In the genomic region with DNA sequence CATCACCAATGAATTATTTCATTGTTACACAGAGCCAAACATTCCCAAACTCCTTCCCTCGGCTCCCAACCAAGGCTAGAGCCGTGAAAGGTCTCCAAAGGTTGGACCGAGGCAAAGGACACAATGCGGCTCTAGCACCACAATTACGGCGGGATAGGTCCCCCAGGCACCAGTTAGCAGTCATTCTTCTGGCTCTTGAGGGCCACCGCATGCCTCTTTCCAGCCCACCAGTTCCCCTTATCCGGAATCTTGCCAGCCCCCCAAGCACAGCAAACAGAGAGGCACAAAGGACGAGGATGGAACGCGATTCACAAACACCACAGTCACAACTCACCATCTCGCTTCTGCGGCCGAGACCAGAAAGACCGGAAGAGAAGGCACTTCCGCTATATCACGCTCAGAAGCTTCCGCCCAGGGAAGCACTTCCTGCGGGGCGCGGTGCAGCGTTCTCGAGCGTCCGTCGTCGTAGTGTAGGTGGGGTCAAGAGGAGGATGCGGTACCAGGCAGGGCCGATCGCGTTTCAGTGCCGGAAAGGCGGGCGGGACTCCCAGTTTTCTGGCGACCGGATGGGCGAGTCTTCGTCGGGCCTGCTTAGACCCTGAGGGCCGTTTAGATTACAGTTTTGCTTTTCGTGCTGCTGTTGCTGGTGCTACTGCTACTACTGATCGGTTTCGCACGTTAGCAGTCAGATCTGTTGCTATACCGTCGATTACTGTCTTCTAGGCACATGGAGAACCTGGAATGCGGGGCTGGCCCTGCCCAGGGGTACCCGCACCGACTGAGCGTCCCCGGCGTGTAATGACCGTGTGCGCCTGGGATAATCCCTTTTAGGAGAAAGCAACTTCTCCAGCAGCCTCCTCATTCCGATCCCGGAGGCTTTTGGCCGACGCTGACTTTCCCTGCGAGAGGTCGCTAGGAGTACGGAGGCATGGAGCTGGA, we compare ENCODE assay signal across 1 cellular context.
A peak's percentile ranks its signal among the peaks of the same experiment; 100 is the strongest.
TF ChIP-seq lines count a peak whose summit lies in the region.

A gene (minus strand): TSS at position 374 of the 939 bp plus-strand sequence. CDS start 37 bp downstream, at position 337.

TF ChIP-seq in HEK293, 187 proteins besides CTCF, POLR2A, EP300 and RAD21 (continued from another document and continues in another):
- TF ChIP-seq, protein P1, sequence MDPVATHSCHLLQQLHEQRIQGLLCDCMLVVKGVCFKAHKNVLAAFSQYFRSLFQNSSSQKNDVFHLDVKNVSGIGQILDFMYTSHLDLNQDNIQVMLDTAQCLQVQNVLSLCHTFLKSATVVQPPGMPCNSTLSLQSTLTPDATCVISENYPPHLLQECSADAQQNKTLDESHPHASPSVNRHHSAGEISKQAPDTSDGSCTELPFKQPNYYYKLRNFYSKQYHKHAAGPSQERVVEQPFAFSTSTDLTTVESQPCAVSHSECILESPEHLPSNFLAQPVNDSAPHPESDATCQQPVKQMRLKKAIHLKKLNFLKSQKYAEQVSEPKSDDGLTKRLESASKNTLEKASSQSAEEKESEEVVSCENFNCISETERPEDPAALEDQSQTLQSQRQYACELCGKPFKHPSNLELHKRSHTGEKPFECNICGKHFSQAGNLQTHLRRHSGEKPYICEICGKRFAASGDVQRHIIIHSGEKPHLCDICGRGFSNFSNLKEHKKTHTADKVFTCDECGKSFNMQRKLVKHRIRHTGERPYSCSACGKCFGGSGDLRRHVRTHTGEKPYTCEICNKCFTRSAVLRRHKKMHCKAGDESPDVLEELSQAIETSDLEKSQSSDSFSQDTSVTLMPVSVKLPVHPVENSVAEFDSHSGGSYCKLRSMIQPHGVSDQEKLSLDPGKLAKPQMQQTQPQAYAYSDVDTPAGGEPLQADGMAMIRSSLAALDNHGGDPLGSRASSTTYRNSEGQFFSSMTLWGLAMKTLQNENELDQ (tag by site-specific recombination; IDR thresholded peaks at IDR 0.05; ENCODE audit: low read depth): 0 out of 2 replicates have a peak, but pooled peaks have one; percentile 5
- TF ChIP-seq BCL11B (tag by site-specific recombination; IDR thresholded peaks at IDR 0.05; ENCODE audit: low read depth) (peak; percentile 74), KLF1 (tag by site-specific recombination; IDR thresholded peaks at IDR 0.05) (peak; percentile 95), ZNF324 (tag by site-specific recombination; IDR thresholded peaks at IDR 0.05) (peak; percentile 96), ZFP41 (tag by site-specific recombination; IDR thresholded peaks at IDR 0.05; ENCODE audit: borderline replicate concordance) (peak; percentile 96), SCRT1 (tag by site-specific recombination; IDR thresholded peaks at IDR 0.05; ENCODE audit: borderline replicate concordance) (0 out of 2 replicates have a peak, but pooled peaks have one; percentile 23), ZBTB1 (tag by site-specific recombination; IDR thresholded peaks at IDR 0.05) (peak; percentile 100), BCL11A (tag by site-specific recombination; IDR thresholded peaks at IDR 0.05; ENCODE audit: low read depth) (peak; percentile 73; the same call in 1 of the 2 replicates), ZBTB7A (tag by site-specific recombination; IDR thresholded peaks at IDR 0.05; ENCODE audit: low read depth) (peak; percentile 50), ZNF600 (tag by site-specific recombination; IDR thresholded peaks at IDR 0.05) (peak; percentile 82), ZNF24 (tag by site-specific recombination; IDR thresholded peaks at IDR 0.05) (peak; percentile 96), ZNF221 (tag by site-specific recombination; IDR thresholded peaks at IDR 0.05; ENCODE audit: borderline replicate concordance) (peak; percentile 67; the same call in 1 of the 2 replicates), ZNF37A (tag by site-specific recombination; IDR thresholded peaks at IDR 0.05) (0 out of 2 replicates have a peak, but pooled peaks have one; percentile 2), ZNF214 (tag by site-specific recombination; IDR thresholded peaks at IDR 0.05; ENCODE audit: borderline replicate concordance) (no peak), KLF10 (tag by site-specific recombination; IDR thresholded peaks at IDR 0.05) (peak; percentile 83; the same call in 1 of the 2 replicates), YY1 (tag by site-specific recombination; IDR thresholded peaks at IDR 0.05) (peak; percentile 71; the same call in 1 of the 2 replicates), ZNF664 (tag by site-specific recombination; IDR thresholded peaks at IDR 0.05) (peak; percentile 74), GLI4 (tag by site-specific recombination; IDR thresholded peaks at IDR 0.05) (peak; percentile 99), ZNF510 (tag by site-specific recombination; IDR thresholded peaks at IDR 0.05; ENCODE audit: insufficient replicate concordance) (peak; percentile 33), ZNF121 (tag by site-specific recombination; IDR thresholded peaks at IDR 0.05) (peak; percentile 94), ZNF223 (tag by site-specific recombination; IDR thresholded peaks at IDR 0.05) (no peak), MYNN (tag by site-specific recombination; IDR thresholded peaks at IDR 0.05; ENCODE audit: borderline replicate concordance) (peak; percentile 80; the same call in 1 of the 2 replicates), ZIC2 (tag by site-specific recombination; IDR thresholded peaks at IDR 0.05) (peak; percentile 43), ZNF792 (tag by site-specific recombination; IDR thresholded peaks at IDR 0.05) (0 out of 2 replicates have a peak, but pooled peaks have one; percentile 64), ZNF629 (tag by site-specific recombination; IDR thresholded peaks at IDR 0.05) (peak; percentile 95)
- TF ChIP-seq, protein P2, sequence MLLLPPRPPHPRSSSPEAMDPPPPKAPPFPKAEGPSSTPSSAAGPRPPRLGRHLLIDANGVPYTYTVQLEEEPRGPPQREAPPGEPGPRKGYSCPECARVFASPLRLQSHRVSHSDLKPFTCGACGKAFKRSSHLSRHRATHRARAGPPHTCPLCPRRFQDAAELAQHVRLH (tag by site-specific recombination; IDR thresholded peaks at IDR 0.05): peak; percentile 99
- TF ChIP-seq, protein P3, sequence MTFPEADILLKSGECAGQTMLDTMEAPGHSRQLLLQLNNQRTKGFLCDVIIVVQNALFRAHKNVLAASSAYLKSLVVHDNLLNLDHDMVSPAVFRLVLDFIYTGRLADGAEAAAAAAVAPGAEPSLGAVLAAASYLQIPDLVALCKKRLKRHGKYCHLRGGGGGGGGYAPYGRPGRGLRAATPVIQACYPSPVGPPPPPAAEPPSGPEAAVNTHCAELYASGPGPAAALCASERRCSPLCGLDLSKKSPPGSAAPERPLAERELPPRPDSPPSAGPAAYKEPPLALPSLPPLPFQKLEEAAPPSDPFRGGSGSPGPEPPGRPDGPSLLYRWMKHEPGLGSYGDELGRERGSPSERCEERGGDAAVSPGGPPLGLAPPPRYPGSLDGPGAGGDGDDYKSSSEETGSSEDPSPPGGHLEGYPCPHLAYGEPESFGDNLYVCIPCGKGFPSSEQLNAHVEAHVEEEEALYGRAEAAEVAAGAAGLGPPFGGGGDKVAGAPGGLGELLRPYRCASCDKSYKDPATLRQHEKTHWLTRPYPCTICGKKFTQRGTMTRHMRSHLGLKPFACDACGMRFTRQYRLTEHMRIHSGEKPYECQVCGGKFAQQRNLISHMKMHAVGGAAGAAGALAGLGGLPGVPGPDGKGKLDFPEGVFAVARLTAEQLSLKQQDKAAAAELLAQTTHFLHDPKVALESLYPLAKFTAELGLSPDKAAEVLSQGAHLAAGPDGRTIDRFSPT (tag by site-specific recombination; IDR thresholded peaks at IDR 0.05): peak; percentile 77; the same call in 1 of the 2 replicates
- TF ChIP-seq, protein P4, sequence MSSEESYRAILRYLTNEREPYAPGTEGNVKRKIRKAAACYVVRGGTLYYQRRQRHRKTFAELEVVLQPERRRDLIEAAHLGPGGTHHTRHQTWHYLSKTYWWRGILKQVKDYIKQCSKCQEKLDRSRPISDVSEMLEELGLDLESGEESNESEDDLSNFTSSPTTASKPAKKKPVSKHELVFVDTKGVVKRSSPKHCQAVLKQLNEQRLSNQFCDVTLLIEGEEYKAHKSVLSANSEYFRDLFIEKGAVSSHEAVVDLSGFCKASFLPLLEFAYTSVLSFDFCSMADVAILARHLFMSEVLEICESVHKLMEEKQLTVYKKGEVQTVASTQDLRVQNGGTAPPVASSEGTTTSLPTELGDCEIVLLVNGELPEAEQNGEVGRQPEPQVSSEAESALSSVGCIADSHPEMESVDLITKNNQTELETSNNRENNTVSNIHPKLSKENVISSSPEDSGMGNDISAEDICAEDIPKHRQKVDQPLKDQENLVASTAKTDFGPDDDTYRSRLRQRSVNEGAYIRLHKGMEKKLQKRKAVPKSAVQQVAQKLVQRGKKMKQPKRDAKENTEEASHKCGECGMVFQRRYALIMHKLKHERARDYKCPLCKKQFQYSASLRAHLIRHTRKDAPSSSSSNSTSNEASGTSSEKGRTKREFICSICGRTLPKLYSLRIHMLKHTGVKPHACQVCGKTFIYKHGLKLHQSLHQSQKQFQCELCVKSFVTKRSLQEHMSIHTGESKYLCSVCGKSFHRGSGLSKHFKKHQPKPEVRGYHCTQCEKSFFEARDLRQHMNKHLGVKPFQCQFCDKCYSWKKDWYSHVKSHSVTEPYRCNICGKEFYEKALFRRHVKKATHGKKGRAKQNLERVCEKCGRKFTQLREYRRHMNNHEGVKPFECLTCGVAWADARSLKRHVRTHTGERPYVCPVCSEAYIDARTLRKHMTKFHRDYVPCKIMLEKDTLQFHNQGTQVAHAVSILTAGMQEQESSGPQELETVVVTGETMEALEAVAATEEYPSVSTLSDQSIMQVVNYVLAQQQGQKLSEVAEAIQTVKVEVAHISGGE (tag by site-specific recombination; conservative IDR thresholded peaks at IDR 0.05; ENCODE audit: low read depth): peak; percentile 100
- TF ChIP-seq, protein P5, sequence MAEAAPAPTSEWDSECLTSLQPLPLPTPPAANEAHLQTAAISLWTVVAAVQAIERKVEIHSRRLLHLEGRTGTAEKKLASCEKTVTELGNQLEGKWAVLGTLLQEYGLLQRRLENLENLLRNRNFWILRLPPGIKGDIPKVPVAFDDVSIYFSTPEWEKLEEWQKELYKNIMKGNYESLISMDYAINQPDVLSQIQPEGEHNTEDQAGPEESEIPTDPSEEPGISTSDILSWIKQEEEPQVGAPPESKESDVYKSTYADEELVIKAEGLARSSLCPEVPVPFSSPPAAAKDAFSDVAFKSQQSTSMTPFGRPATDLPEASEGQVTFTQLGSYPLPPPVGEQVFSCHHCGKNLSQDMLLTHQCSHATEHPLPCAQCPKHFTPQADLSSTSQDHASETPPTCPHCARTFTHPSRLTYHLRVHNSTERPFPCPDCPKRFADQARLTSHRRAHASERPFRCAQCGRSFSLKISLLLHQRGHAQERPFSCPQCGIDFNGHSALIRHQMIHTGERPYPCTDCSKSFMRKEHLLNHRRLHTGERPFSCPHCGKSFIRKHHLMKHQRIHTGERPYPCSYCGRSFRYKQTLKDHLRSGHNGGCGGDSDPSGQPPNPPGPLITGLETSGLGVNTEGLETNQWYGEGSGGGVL (tag by site-specific recombination; IDR thresholded peaks at IDR 0.05): no peak
- TF ChIP-seq, protein P6, sequence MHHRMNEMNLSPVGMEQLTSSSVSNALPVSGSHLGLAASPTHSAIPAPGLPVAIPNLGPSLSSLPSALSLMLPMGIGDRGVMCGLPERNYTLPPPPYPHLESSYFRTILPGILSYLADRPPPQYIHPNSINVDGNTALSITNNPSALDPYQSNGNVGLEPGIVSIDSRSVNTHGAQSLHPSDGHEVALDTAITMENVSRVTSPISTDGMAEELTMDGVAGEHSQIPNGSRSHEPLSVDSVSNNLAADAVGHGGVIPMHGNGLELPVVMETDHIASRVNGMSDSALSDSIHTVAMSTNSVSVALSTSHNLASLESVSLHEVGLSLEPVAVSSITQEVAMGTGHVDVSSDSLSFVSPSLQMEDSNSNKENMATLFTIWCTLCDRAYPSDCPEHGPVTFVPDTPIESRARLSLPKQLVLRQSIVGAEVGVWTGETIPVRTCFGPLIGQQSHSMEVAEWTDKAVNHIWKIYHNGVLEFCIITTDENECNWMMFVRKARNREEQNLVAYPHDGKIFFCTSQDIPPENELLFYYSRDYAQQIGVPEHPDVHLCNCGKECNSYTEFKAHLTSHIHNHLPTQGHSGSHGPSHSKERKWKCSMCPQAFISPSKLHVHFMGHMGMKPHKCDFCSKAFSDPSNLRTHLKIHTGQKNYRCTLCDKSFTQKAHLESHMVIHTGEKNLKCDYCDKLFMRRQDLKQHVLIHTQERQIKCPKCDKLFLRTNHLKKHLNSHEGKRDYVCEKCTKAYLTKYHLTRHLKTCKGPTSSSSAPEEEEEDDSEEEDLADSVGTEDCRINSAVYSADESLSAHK (tag by site-specific recombination; IDR thresholded peaks at IDR 0.05): peak; percentile 64; the same call in 1 of the 2 replicates
- TF ChIP-seq, protein P7, sequence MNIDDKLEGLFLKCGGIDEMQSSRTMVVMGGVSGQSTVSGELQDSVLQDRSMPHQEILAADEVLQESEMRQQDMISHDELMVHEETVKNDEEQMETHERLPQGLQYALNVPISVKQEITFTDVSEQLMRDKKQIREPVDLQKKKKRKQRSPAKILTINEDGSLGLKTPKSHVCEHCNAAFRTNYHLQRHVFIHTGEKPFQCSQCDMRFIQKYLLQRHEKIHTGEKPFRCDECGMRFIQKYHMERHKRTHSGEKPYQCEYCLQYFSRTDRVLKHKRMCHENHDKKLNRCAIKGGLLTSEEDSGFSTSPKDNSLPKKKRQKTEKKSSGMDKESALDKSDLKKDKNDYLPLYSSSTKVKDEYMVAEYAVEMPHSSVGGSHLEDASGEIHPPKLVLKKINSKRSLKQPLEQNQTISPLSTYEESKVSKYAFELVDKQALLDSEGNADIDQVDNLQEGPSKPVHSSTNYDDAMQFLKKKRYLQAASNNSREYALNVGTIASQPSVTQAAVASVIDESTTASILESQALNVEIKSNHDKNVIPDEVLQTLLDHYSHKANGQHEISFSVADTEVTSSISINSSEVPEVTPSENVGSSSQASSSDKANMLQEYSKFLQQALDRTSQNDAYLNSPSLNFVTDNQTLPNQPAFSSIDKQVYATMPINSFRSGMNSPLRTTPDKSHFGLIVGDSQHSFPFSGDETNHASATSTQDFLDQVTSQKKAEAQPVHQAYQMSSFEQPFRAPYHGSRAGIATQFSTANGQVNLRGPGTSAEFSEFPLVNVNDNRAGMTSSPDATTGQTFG (tag by site-specific recombination; IDR thresholded peaks at IDR 0.05; ENCODE audit: borderline replicate concordance): no peak
- TF ChIP-seq, protein P8, sequence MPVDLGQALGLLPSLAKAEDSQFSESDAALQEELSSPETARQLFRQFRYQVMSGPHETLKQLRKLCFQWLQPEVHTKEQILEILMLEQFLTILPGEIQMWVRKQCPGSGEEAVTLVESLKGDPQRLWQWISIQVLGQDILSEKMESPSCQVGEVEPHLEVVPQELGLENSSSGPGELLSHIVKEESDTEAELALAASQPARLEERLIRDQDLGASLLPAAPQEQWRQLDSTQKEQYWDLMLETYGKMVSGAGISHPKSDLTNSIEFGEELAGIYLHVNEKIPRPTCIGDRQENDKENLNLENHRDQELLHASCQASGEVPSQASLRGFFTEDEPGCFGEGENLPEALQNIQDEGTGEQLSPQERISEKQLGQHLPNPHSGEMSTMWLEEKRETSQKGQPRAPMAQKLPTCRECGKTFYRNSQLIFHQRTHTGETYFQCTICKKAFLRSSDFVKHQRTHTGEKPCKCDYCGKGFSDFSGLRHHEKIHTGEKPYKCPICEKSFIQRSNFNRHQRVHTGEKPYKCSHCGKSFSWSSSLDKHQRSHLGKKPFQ (tag by site-specific recombination; IDR thresholded peaks at IDR 0.05): peak; percentile 54
- TF ChIP-seq, protein P9, sequence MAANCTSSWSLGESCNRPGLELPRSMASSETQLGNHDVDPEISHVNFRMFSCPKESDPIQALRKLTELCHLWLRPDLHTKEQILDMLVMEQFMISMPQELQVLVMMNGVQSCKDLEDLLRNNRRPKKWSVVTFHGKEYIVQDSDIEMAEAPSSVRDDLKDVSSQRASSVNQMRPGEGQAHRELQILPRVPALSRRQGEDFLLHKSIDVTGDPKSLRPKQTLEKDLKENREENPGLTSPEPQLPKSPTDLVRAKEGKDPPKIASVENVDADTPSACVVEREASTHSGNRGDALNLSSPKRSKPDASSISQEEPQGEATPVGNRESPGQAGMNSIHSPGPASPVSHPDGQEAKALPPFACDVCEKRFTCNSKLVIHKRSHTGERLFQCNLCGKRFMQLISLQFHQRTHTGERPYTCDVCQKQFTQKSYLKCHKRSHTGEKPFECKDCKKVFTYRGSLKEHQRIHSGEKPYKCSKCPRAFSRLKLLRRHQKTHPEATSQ (tag by site-specific recombination; IDR thresholded peaks at IDR 0.05): peak; percentile 100
